Comparison of ENCODE assay signal across 17 cellular contexts in genomic region chr5:77224672-77225355, GRCh38. TPM values are rescaled to one million over a fixed set of nuclear protein-coding genes. Genes with fewer than 3 reads are reported as not detected.
DNase-seq lines count a peak whose midpoint lies in the region; ATAC-seq, FAIRE-seq and TF ChIP-seq lines count a peak whose summit lies in the region.
"Had no signal": no experiment of that assay in that cellular context is flagged by ENCODE, and none has a peak within 500 bp of the region (broad histone marks: within the 10 kb centered on the region; RNA-seq: fewer than 3 reads in every experiment).

No MANE protein-coding gene starts in this region.

- no peaks in the 10 kb centered on the region for H3K9me3 Mint-ChIP-seq in activated CD8-positive, alpha-beta memory T cell treated with anti-CD3 and anti-CD28 coated beads, Interleukin-2, amount 10 ng/mL, durations not matched to agents 7 days and 5 days (ENCODE audit: low read depth)
- H3K9me3 Mint-ChIP-seq in activated CD8-positive, alpha-beta T cell treated with anti-CD3 and anti-CD28 coated beads for 36 hours = peaks cover 4% of the 10 kb centered on the region
- H3K9me3 Mint-ChIP-seq: brain; CD4-positive, alpha-beta T cell had no signal

- H3K4me1 Mint-ChIP-seq in activated CD8-positive, alpha-beta memory T cell treated with anti-CD3 and anti-CD28 coated beads, Interleukin-2, amount 10 ng/mL, durations not matched to agents 7 days and 5 days = no peaks in the 10 kb centered on the region
- H3K4me1 Mint-ChIP-seq in activated CD8-positive, alpha-beta T cell treated with anti-CD3 and anti-CD28 coated beads for 36 hours (ENCODE audit: low read depth) = no peaks in the 10 kb centered on the region
- H3K4me1 Mint-ChIP-seq: brain had no signal

- no peaks in the 10 kb centered on the region for H3K4me1 ChIP-seq in pancreas
- H3K4me1 ChIP-seq: testis had no signal

- no peaks in the 10 kb centered on the region for H3K9me3 ChIP-seq in pancreas
- H3K9me3 ChIP-seq: ovary, testis had no signal

- WGBS in pancreas, 2 donors = 33 to 38% methylated on average over 1 of the region's 1 CpG

- peak; percentile 79 for FAIRE-seq in endometrium (lab: Jason Lieb, UNC)
- no peak for FAIRE-seq in pancreas (lab: Jason Lieb, UNC)
- FAIRE-seq: G401.6 had no signal

- intact Hi-C loops in pancreas (cut with DNase I) = no loop called here
- intact Hi-C loops in activated CD8-positive, alpha-beta T cell treated with anti-CD3 and anti-CD28 coated beads for 36 hours (cut with micrococcal nuclease) = no loop called here

- H3K36me3 Mint-ChIP-seq in activated CD8-positive, alpha-beta memory T cell treated with anti-CD3 and anti-CD28 coated beads, Interleukin-2, amount 10 ng/mL, durations not matched to agents 7 days and 5 days = no peaks in the 10 kb centered on the region
- no peaks in the 10 kb centered on the region for H3K36me3 Mint-ChIP-seq in activated CD8-positive, alpha-beta T cell treated with anti-CD3 and anti-CD28 coated beads for 36 hours (ENCODE audit: low read depth)
- H3K36me3 Mint-ChIP-seq: brain had no signal

- no peaks in the 10 kb centered on the region for H3K27me3 ChIP-seq in pancreas
- H3K27me3 ChIP-seq: ovary, testis had no signal

- peak; percentile 45 to 87 (median 72) for ATAC-seq in pancreas
- ATAC-seq in activated CD8-positive, alpha-beta memory T cell treated with anti-CD3 and anti-CD28 coated beads, Interleukin-2, amount 10 ng/mL, durations not matched to agents 7 days and 5 days = no peak
- ATAC-seq in activated CD8-positive, alpha-beta T cell treated with anti-CD3 and anti-CD28 coated beads for 36 hours = no peak

- no peak overlapping the region for H3K27ac Mint-ChIP-seq in activated CD8-positive, alpha-beta memory T cell treated with anti-CD3 and anti-CD28 coated beads, Interleukin-2, amount 10 ng/mL, durations not matched to agents 7 days and 5 days
- no peak overlapping the region for H3K27ac Mint-ChIP-seq in activated CD8-positive, alpha-beta T cell treated with anti-CD3 and anti-CD28 coated beads for 36 hours
- H3K27ac Mint-ChIP-seq: brain; CD4-positive, alpha-beta T cell had no signal

- H3K36me3 ChIP-seq in pancreas = no peaks in the 10 kb centered on the region
- H3K36me3 ChIP-seq: ovary had no signal

- H3K27me3 Mint-ChIP-seq in activated CD8-positive, alpha-beta memory T cell treated with anti-CD3 and anti-CD28 coated beads, Interleukin-2, amount 10 ng/mL, durations not matched to agents 7 days and 5 days = peaks cover 37% of the 10 kb centered on the region
- H3K27me3 Mint-ChIP-seq in activated CD8-positive, alpha-beta T cell treated with anti-CD3 and anti-CD28 coated beads for 36 hours = peaks cover 23% of the 10 kb centered on the region

- POLR2A ChIA-PET in activated CD8-positive, alpha-beta T cell treated with anti-CD3 and anti-CD28 coated beads for 36 hours (lab: Charles Lee) = no interaction called here

- H3K4me3 Mint-ChIP-seq in activated CD8-positive, alpha-beta memory T cell treated with anti-CD3 and anti-CD28 coated beads, Interleukin-2, amount 10 ng/mL, durations not matched to agents 7 days and 5 days = no peak overlapping the region
- no peak overlapping the region for H3K4me3 Mint-ChIP-seq in activated CD8-positive, alpha-beta T cell treated with anti-CD3 and anti-CD28 coated beads for 36 hours
- H3K4me3 Mint-ChIP-seq: brain; CD4-positive, alpha-beta T cell had no signal

- no peak overlapping the region for H3K4me3 ChIP-seq in pancreas
- H3K4me3 ChIP-seq: ovary, SK-N-MC, testis had no signal

- no peak overlapping the region for H3K27ac ChIP-seq in pancreas
- H3K27ac ChIP-seq: ovary, SK-N-MC, testis had no signal

- TF ChIP-seq CTCF in pancreas (IDR thresholded peaks at IDR 0.05) = no peak
- TF ChIP-seq CTCF in activated CD8-positive, alpha-beta T cell treated with anti-CD3 and anti-CD28 coated beads for 36 hours (IDR thresholded peaks at IDR 0.05) = no peak

- peak; percentile 36 for DNase-seq in Daoy (ENCODE audit: low read depth)
- DNase-seq in M059J (ENCODE audit: low read depth) = peak; percentile 87
- no peak for DNase-seq in pancreas
- no peak for DNase-seq in NCI-H2196 treated with DMSO at 0.1 percent for 48 hours (lab: John Stamatoyannopoulos, UW; ENCODE audit: unreplicated experiment)
- DNase-seq in activated CD8-positive, alpha-beta memory T cell treated with anti-CD3 and anti-CD28 coated beads, Interleukin-2, amount 10 ng/mL, durations not matched to agents 7 days and 5 days = no peak
- DNase-seq in activated CD8-positive, alpha-beta T cell treated with anti-CD3 and anti-CD28 coated beads for 36 hours = no peak
- no peak for DNase-seq in NCI-H1436 treated with DMSO at 0.1 percent for 48 hours (lab: John Stamatoyannopoulos, UW)
- DNase-seq: activated effector memory CD4-positive, alpha-beta T cell treated with anti-CD3 and anti-CD28 coated beads, Interleukin-2, amount 50 U/mL, for 16 hours; CD4-positive, alpha-beta T cell; NK-92 treated with Interleukin-12 subunit alpha and Interleukin-12 subunit beta, amount 100 ng/mL, for 24 hours; ovary; testis had no signal

- CTCF ChIA-PET in activated CD8-positive, alpha-beta memory T cell treated with anti-CD3 and anti-CD28 coated beads, Interleukin-2, amount 10 ng/mL, durations not matched to agents 7 days and 5 days (lab: Charles Lee) = no interaction called here
- CTCF ChIA-PET in activated CD8-positive, alpha-beta T cell treated with anti-CD3 and anti-CD28 coated beads for 36 hours (lab: Charles Lee) = no interaction called here

RNA-seq across cellular contexts. Expression of gene PDE8B, which starts 14.3 kb away (rescaled TPM):
- 0.29 and 1.6 TPM in 2 replicates for total RNA-seq in Daoy (2014; rRNA removed; shearing (Covaris generic))
- 0.07 and 0.39 TPM in 2 replicates for total RNA-seq in M059J (2014; rRNA removed; shearing (Covaris generic))
- 1 to 10 TPM; 5.0 to 7.7 (median 6.9) TPM for total RNA-seq in pancreas
- polyA plus RNA-seq in pancreas = 10 to 100 TPM in 1 of 2 donors, 1 to 10 TPM in 1; 2.9 to 11.9 TPM
- under 1 TPM in 1 of 2 experiments, not detected in 1; 0.68 TPM for total RNA-seq in activated CD8-positive, alpha-beta memory T cell treated with anti-CD3 and anti-CD28 coated beads, Interleukin-2, amount 10 ng/mL, durations not matched to agents 7 days and 5 days
- total RNA-seq in activated CD8-positive, alpha-beta T cell treated with anti-CD3 and anti-CD28 coated beads for 36 hours = under 1 TPM in 1 of 2 experiments, not detected in 1; 0.47 TPM
- total RNA-seq: activated CD8-positive, alpha-beta memory T cell treated with anti-CD3 and anti-CD28 coated beads for 36 hours had no signal

Comparison
In these comparisons a context has a peak if more than half of its experiments do, and no peak if none do; other contexts are left out.
1. DNase-seq: peak in Daoy (single experiment) and M059J (single experiment); none in pancreas (0 of 6), NCI-H2196 treated with DMSO at 0.1 percent for 48 hours (single experiment), activated CD8-positive, alpha-beta memory T cell treated with anti-CD3 and anti-CD28 coated beads, Interleukin-2, amount 10 ng/mL, durations not matched to agents 7 days and 5 days (single experiment), activated CD8-positive, alpha-beta T cell treated with anti-CD3 and anti-CD28 coated beads for 36 hours (single experiment) and NCI-H1436 treated with DMSO at 0.1 percent for 48 hours (single experiment).
2. ATAC-seq: peak in pancreas (4 of 4); none in activated CD8-positive, alpha-beta memory T cell treated with anti-CD3 and anti-CD28 coated beads, Interleukin-2, amount 10 ng/mL, durations not matched to agents 7 days and 5 days (single experiment) and activated CD8-positive, alpha-beta T cell treated with anti-CD3 and anti-CD28 coated beads for 36 hours (single experiment).